ENCODE assay signal across 11 cellular contexts in genomic region chr4:146273204-146273901, GRCh38. TPM values are rescaled to one million over a fixed set of nuclear protein-coding genes. Genes with fewer than 3 reads are reported as not detected.
A peak's percentile ranks its signal among the peaks of the same experiment; 100 is the strongest.
DNase-seq lines count a peak whose midpoint lies in the region; ATAC-seq lines count a peak whose summit lies in the region.
"Had no signal": no experiment of that assay in that cellular context is flagged by ENCODE, and none has a peak within 500 bp of the region (broad histone marks: within the 10 kb centered on the region; RNA-seq: fewer than 3 reads in every experiment).

No MANE protein-coding gene starts in this region.

- no peak overlapping the region for H3K4me3 Mint-ChIP-seq in T-helper 17 cell

- no peaks in the 10 kb centered on the region for H3K9me3 ChIP-seq in T-helper 17 cell (ENCODE audit: control insufficient read depth, low read length, poor library complexity, severe bottlenecking)

- no peak overlapping the region for H3K27ac Mint-ChIP-seq in T-helper 17 cell

- no peaks in the 10 kb centered on the region for H3K27me3 Mint-ChIP-seq in T-helper 17 cell

- ATAC-seq in GM18873 (IDR thresholded peaks at IDR 0.05; ENCODE audit: low FRiP score, unreplicated experiment) (peak; percentile 70), GM21619 (IDR thresholded peaks at IDR 0.05; ENCODE audit: unreplicated experiment) (peak; percentile 54), HG03139 (IDR thresholded peaks at IDR 0.05; ENCODE audit: unreplicated experiment) (peak; percentile 42), T-helper 17 cell (no peak)

- H3K4me1 Mint-ChIP-seq in T-helper 17 cell: no peaks in the 10 kb centered on the region

- peaks cover 4% of the 10 kb centered on the region for H3K36me3 Mint-ChIP-seq in T-helper 17 cell (ENCODE audit: low read depth)

- DNase-seq in CD1c-positive myeloid dendritic cell (ENCODE audit: extremely low spot score) (peak; percentile 43), T-helper 17 cell (no peak), DMS 273 (lab: John Stamatoyannopoulos, UW; ENCODE audit: unreplicated experiment) (no peak), NCI-H2107 treated with DMSO at 0.1 percent for 48 hours (lab: John Stamatoyannopoulos, UW; ENCODE audit: unreplicated experiment) (no peak)
- no peak for DNase-seq in stimulated activated naive CD4-positive, alpha-beta T cell treated with Interleukin-2 at 50 U/mL for 16 hours (lab: John Stamatoyannopoulos, UW)
- DNase-seq: GDM1, NCI-H187 had no signal

RNA-seq across cellular contexts. Expression of gene REELD1, which starts 59.0 kb away (rescaled TPM):
- 1 to 10 TPM in 1 of 2 donors, under 1 TPM in 1; 0.32 to 1.4 TPM for total RNA-seq in T-helper 17 cell
- total RNA-seq: myocyte had no signal
